14 cellular contexts compared by ENCODE assay signal in the genomic region with DNA sequence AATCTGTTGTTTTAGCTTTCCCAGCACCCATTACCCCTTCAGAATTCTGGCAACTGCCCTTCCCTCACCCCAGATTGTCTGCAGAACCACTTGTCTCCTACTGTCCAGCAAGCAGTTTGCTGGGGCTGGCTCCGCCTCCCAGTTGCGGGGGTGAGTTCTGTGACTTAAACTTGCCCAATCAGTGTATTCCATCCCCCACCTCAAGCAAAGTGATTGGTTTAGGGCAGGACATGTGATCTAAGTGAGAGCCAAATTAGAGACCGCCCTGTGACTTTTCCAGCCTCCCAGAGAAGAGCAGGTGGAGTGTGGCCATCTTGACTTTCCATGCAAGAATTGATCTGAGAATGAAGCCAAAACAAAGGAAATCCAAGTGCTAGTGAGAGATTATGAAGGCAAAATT. TPM values are rescaled to one million over a fixed set of nuclear protein-coding genes. Genes with fewer than 3 reads are reported as not detected.
DNase-seq lines count a peak whose midpoint lies in the region; ATAC-seq and TF ChIP-seq lines count a peak whose summit lies in the region.
"Had no signal": no experiment of that assay in that cellular context is flagged by ENCODE, and none has a peak within 500 bp of the region (broad histone marks: within the 10 kb centered on the region; RNA-seq: fewer than 3 reads in every experiment).

No MANE protein-coding gene starts in this region.

- H3K4me1 ChIP-seq in body of pancreas (no peaks in the 10 kb centered on the region), MM.1S (ENCODE audit: low read length) (peaks cover 5% of the 10 kb centered on the region; the same call in 1 of the 2 replicates)

- DNase-seq in GM12865 (ENCODE audit: low read depth) (peak; percentile 37), NCI-H226 (peak; percentile 18), chondrocyte (ENCODE audit: low spot score) (peak; percentile 53), natural killer cell (no peak), body of pancreas (no peak), MM.1S (no peak)
- no peak for DNase-seq in activated naive CD4-positive, alpha-beta T cell treated with anti-CD3 and anti-CD28 coated beads, Interleukin-2, amount 50 U/mL, for 72 hours (ENCODE audit: low spot score in 2 of 2)
- DNase-seq: activated B cell treated with CpG ODN at 0.5 μM for 24 hours; CD4-positive, alpha-beta memory T cell; effector CD4-positive, alpha-beta T cell; naive B cell had no signal

- H3K9me3 ChIP-seq in body of pancreas, result no peaks in the 10 kb centered on the region
- no peaks in the 10 kb centered on the region for H3K9me3 ChIP-seq in MM.1S (replicated peaks; ENCODE audit: insufficient read depth, low read length)
- H3K9me3 ChIP-seq: HAP-1 had no signal

- 61 to 67% methylated on average over 3 of the region's 3 CpGs for WGBS in body of pancreas, 2 donors

- H3F3A ChIP-seq in MM.1S (ENCODE audit: insufficient read depth, low read length), result no peaks in the 10 kb centered on the region

- no peak for TF ChIP-seq POLR2A in body of pancreas (IDR thresholded peaks at IDR 0.05)

- no peaks in the 10 kb centered on the region for H3K9me3 Mint-ChIP-seq in chondrocyte (ENCODE audit: low read depth)
- H3K9me3 Mint-ChIP-seq in natural killer cell, result no peaks in the 10 kb centered on the region
- no peaks in the 10 kb centered on the region for H3K9me3 Mint-ChIP-seq in activated naive CD4-positive, alpha-beta T cell treated with anti-CD3 and anti-CD28 coated beads, Interleukin-2, amount 50 U/mL, for 72 hours
- H3K9me3 Mint-ChIP-seq: activated naive CD4-positive, alpha-beta T cell treated with anti-CD3 and anti-CD28 coated beads, Interleukin-2, amount 50 U/mL, for 24 hours; CD4-positive, alpha-beta memory T cell had no signal

- peak overlapping the region; percentile 37 for H3K27ac ChIP-seq in 22Rv1
- H3K27ac ChIP-seq in body of pancreas, result no peak overlapping the region
- H3K27ac ChIP-seq in MM.1S (ENCODE audit: low read length), result no peak overlapping the region

- H3K27me3 Mint-ChIP-seq in chondrocyte (ENCODE audit: low read depth), result peaks cover 17% of the 10 kb centered on the region
- H3K27me3 Mint-ChIP-seq in natural killer cell (ENCODE audit: low read depth in 2 of 2), result peaks cover 9 to 10% of the 10 kb centered on the region in 2 donors

- no peaks in the 10 kb centered on the region for H3K4me1 Mint-ChIP-seq in chondrocyte (ENCODE audit: low read depth)
- H3K4me1 Mint-ChIP-seq in natural killer cell, result no peaks in the 10 kb centered on the region
- H3K4me1 Mint-ChIP-seq: activated naive CD4-positive, alpha-beta T cell treated with anti-CD3 and anti-CD28 coated beads, Interleukin-2, amount 50 U/mL, for 24 hours had no signal

- no peaks in the 10 kb centered on the region for H3K27me3 ChIP-seq in body of pancreas
- no peaks in the 10 kb centered on the region for H3K27me3 ChIP-seq in MM.1S (replicated peaks; ENCODE audit: insufficient read depth, low read length)

- H3K27ac Mint-ChIP-seq in chondrocyte (ENCODE audit: unreplicated experiment) (no peak overlapping the region), natural killer cell (no peak overlapping the region)
- H3K27ac Mint-ChIP-seq in activated naive CD4-positive, alpha-beta T cell treated with anti-CD3 and anti-CD28 coated beads, Interleukin-2, amount 50 U/mL, for 72 hours, result no peak overlapping the region
- H3K27ac Mint-ChIP-seq: activated B cell treated with CpG ODN at 0.5 μM for 24 hours; activated naive CD4-positive, alpha-beta T cell treated with anti-CD3 and anti-CD28 coated beads, Interleukin-2, amount 50 U/mL, for 24 hours; CD4-positive, alpha-beta memory T cell; naive B cell had no signal

- no peaks in the 10 kb centered on the region for H3K9me2 ChIP-seq in MM.1S (replicated peaks; ENCODE audit: insufficient read depth, low read length)

- no peak overlapping the region for H3K9ac ChIP-seq in MM.1S (ENCODE audit: low read length)

- ATAC-seq in natural killer cell (no peak), body of pancreas (no peak)
- no peak for ATAC-seq in activated naive CD4-positive, alpha-beta T cell treated with anti-CD3 and anti-CD28 coated beads, Interleukin-2, amount 50 U/mL, for 72 hours

- H3K4me3 ChIP-seq in GM12865 (ENCODE audit: low read depth, low read length) (no peak overlapping the region), body of pancreas (no peak overlapping the region), MM.1S (ENCODE audit: low read length) (no peak overlapping the region)
- H3K4me3 ChIP-seq: HAP-1 had no signal

- H3K4me2 ChIP-seq in MM.1S (ENCODE audit: low read depth, low read length), result no peak overlapping the region

- TF ChIP-seq CTCF in 22Rv1 (IDR thresholded peaks at IDR 0.05), result no peak
- TF ChIP-seq CTCF in GM12865 (IDR thresholded peaks at IDR 0.05; ENCODE audit: insufficient read depth, low read depth, low read length, missing control alignments), result no peak
- TF ChIP-seq CTCF in chondrocyte (IDR thresholded peaks at IDR 0.05), result no peak
- TF ChIP-seq CTCF in natural killer cell (IDR thresholded peaks at IDR 0.05), result no peak
- no peak for TF ChIP-seq CTCF in body of pancreas (IDR thresholded peaks at IDR 0.05)
- no peak for TF ChIP-seq CTCF in MM.1S (IDR thresholded peaks at IDR 0.05; ENCODE audit: low read length)

- no peaks in the 10 kb centered on the region for H4K20me1 ChIP-seq in MM.1S (ENCODE audit: insufficient read depth, low read length)

- no peaks in the 10 kb centered on the region for H3K79me2 ChIP-seq in MM.1S (ENCODE audit: low read length)

- no peaks in the 10 kb centered on the region for H3K36me3 ChIP-seq in body of pancreas (replicated peaks in 1 of 2; ENCODE audit: insufficient read depth in 1 of 2, low read depth in 2 of 2)
- no peaks in the 10 kb centered on the region for H3K36me3 ChIP-seq in MM.1S (replicated peaks; ENCODE audit: insufficient read depth, low read length)
- H3K36me3 ChIP-seq: HAP-1 had no signal

- intact Hi-C loops in natural killer cell (cut with micrococcal nuclease), result no loop called here
- intact Hi-C loops in body of pancreas (cut with DNase I), result no loop called here

- H2AFZ ChIP-seq in MM.1S (ENCODE audit: low read length), result no peak overlapping the region

- H3K4me3 Mint-ChIP-seq in chondrocyte (ENCODE audit: unreplicated experiment) (no peak overlapping the region), natural killer cell (no peak overlapping the region)
- H3K4me3 Mint-ChIP-seq: activated B cell treated with CpG ODN at 0.5 μM for 24 hours; activated naive CD4-positive, alpha-beta T cell treated with anti-CD3 and anti-CD28 coated beads, Interleukin-2, amount 50 U/mL, for 24 hours; CD4-positive, alpha-beta memory T cell; naive B cell had no signal

- H3K36me3 Mint-ChIP-seq in chondrocyte (ENCODE audit: low read depth), result no peaks in the 10 kb centered on the region
- no peaks in the 10 kb centered on the region for H3K36me3 Mint-ChIP-seq in natural killer cell
- no peaks in the 10 kb centered on the region for H3K36me3 Mint-ChIP-seq in activated naive CD4-positive, alpha-beta T cell treated with anti-CD3 and anti-CD28 coated beads, Interleukin-2, amount 50 U/mL, for 72 hours
- H3K36me3 Mint-ChIP-seq: activated naive CD4-positive, alpha-beta T cell treated with anti-CD3 and anti-CD28 coated beads, Interleukin-2, amount 50 U/mL, for 24 hours; CD4-positive, alpha-beta memory T cell; naive B cell had no signal

RNA-seq across cellular contexts. Expression of gene SRCIN1, which starts 22.7 kb away (rescaled TPM):
- total RNA-seq in chondrocyte (0.30 to 0.51 TPM in 2 of 3 replicates, not detected in the other), natural killer cell (under 1 TPM in 2 of 3 donors, not detected in 1; 0.28 to 0.50 TPM), body of pancreas (10 to 100 TPM; 11.2 to 19.8 TPM)
- 1 to 10 TPM; 1.1 to 1.2 TPM for total RNA-seq in activated naive CD4-positive, alpha-beta T cell treated with anti-CD3 and anti-CD28 coated beads, Interleukin-2, amount 50 U/mL, for 72 hours

RNA-seq across cellular contexts. Expression of gene EPOP, which starts 46.3 kb away (rescaled TPM):
- total RNA-seq in chondrocyte, result 1.2 to 3.4 TPM (median 2.8 TPM) in 3 replicates
- 1 to 10 TPM in 2 of 3 donors, under 1 TPM in 1; 0.66 to 1.9 (median 1.1) TPM for total RNA-seq in natural killer cell
- 10 to 100 TPM; 27.5 to 31.3 TPM for total RNA-seq in activated naive CD4-positive, alpha-beta T cell treated with anti-CD3 and anti-CD28 coated beads, Interleukin-2, amount 50 U/mL, for 72 hours
- total RNA-seq in body of pancreas, result 10 to 100 TPM in 1 of 2 donors, 1 to 10 TPM in 1; 3.9 to 11.2 TPM

Comparison
In these comparisons a context has a peak if more than half of its experiments do, and no peak if none do; other contexts are left out.
1. DNase-seq: peak in GM12865 (single experiment), NCI-H226 (single experiment) and chondrocyte (single experiment); none in natural killer cell (single experiment), activated naive CD4-positive, alpha-beta T cell treated with anti-CD3 and anti-CD28 coated beads, Interleukin-2, amount 50 U/mL, for 72 hours (0 of 2), body of pancreas (0 of 4) and MM.1S (single experiment).